In genomic region chr10:113059001-113059780, GRCh38 we compare ENCODE assay signal across 8 cellular contexts.
DNase-seq lines count a peak whose midpoint lies in the region; ATAC-seq, FAIRE-seq and TF ChIP-seq lines count a peak whose summit lies in the region.

No MANE protein-coding gene starts in this region.

- H2AFZ ChIP-seq in HCT116 (ENCODE audit: low read depth, low read length, poor library complexity, severe bottlenecking), result no peak overlapping the region

- POLR2A ChIA-PET in HCT116 (lab: Charles Lee), result interaction anchor here (1.7 kb wide), 1 partner anchor 14 kb away, joined by 4 read pairs; no protein-coding TSS in a partner anchor

- intact Hi-C loops in HCT116 (cut with micrococcal nuclease), result no loop called here
- intact Hi-C loops in spleen (cut with DNase I; ENCODE audit: low total_unique reads), result no loop called here

- CTCF ChIA-PET in HCT116 (lab: Charles Lee), result no interaction called here

- no TSS peak for BruUV-seq in HCT116 (replicated peaks; lab: Mats Ljungman, UMichigan)

- TF ChIP-seq POLR2A in HCT116 (IDR thresholded peaks at IDR 0.05; ENCODE audit: borderline replicate concordance, extremely low read depth, insufficient read depth, insufficient read length), result no peak
- TF ChIP-seq POLR2A in spleen (IDR thresholded peaks at IDR 0.05), result no peak

- DNase-seq in HCT116 (ENCODE audit: low read depth, low spot score) (no peak), cardiac fibroblast (ENCODE audit: low read depth in 2 of 2) (peak; percentile 73 to 89), inferior parietal cortex (ENCODE audit: extremely low spot score) (peak; percentile 72), spleen (no peak), RCC 7860 (ENCODE audit: low spot score) (no peak), SKM-1 (lab: John Stamatoyannopoulos, UW; ENCODE audit: unreplicated experiment) (no peak), glomerular visceral epithelial cell (ENCODE audit: extremely low spot score) (no peak), NCI-H146 treated with DMSO at 0.1 percent for 48 hours (lab: John Stamatoyannopoulos, UW; ENCODE audit: unreplicated experiment) (no peak)

- H3K4me3 ChIP-seq in HCT116 (replicated peaks in 1 of 2; ENCODE audit: low read depth in 1 of 2, low read length in 2 of 2) (no peak overlapping the region), cardiac fibroblast (replicated peaks in 1 of 2; ENCODE audit: low read depth in 2 of 2, low read length in 2 of 2) (peak overlapping the region in 1 of 2 donors; percentile 22), spleen (peak overlapping the region in 2 of 8 donors; percentile 9 to 10)

- H3K27me3 ChIP-seq in HCT116 (ENCODE audit: insufficient read depth, low read length) (no peaks in the 10 kb centered on the region), spleen (replicated peaks in 1 of 7) (no peaks in the 10 kb centered on the region)

- H4K20me1 ChIP-seq in HCT116 (ENCODE audit: insufficient read depth), result peaks cover 29% of the 10 kb centered on the region

- no peak overlapping the region for H3K27ac ChIP-seq in HCT116 (ENCODE audit: low read depth, low read length)
- peak overlapping the region in 6 of 8 donors; percentile 12 to 70 (median 58) for H3K27ac ChIP-seq in spleen

- no peak for ATAC-seq in HCT116

- RAD21 ChIA-PET in HCT116 (lab: Charles Lee; ENCODE audit: low non-redundant PET in 1 of 2, low total read pairs in 2 of 2, uncharacterized antibody in 2 of 2, unreplicated experiment in 2 of 2), result no interaction called here

- H3K79me2 ChIP-seq in HCT116 (ENCODE audit: insufficient read depth, low read length), result peaks cover 100% of the 10 kb centered on the region

- TF ChIP-seq RAD21 in HCT116 (IDR thresholded peaks at IDR 0.05; ENCODE audit: low read depth), result no peak

- no peak overlapping the region for H3K9ac ChIP-seq in HCT116 (ENCODE audit: low read length)

- 55 to 73% (median 67%) methylated on average over 15 of the region's 15 CpGs for WGBS in spleen, 5 donors

- no peak for FAIRE-seq in RCC 7860 (lab: Jason Lieb, UNC)

- peaks cover 68 to 80% of the 10 kb centered on the region in 2 experiments for H3K4me1 ChIP-seq in HCT116 (ENCODE audit: control insufficient read depth in 1 of 2, insufficient read depth in 2 of 2, low read length in 2 of 2)
- H3K4me1 ChIP-seq in spleen, result peaks cover 0 to 53% (median 34%) of the 10 kb centered on the region in 6 donors

- H3K9me3 ChIP-seq in HCT116 (ENCODE audit: control insufficient read depth in 1 of 2, insufficient read depth in 1 of 2, low read depth in 1 of 2, low read length in 2 of 2), result no peaks in the 10 kb centered on the region
- H3K9me3 ChIP-seq in spleen, result no peaks in the 10 kb centered on the region

- no peak for TF ChIP-seq CTCF in HCT116 (IDR thresholded peaks at IDR 0.05 in 2 of 3, conservative IDR thresholded peaks at IDR 0.05 in 1 of 3; ENCODE audit: borderline replicate concordance in 1 of 3, insufficient read depth in 1 of 3, low read depth in 2 of 3, low read length in 2 of 3)
- no peak for TF ChIP-seq CTCF in cardiac fibroblast (IDR thresholded peaks at IDR 0.05; ENCODE audit: low read depth, low read length)
- no peak for TF ChIP-seq CTCF in spleen (IDR thresholded peaks at IDR 0.05 in 8 of 11, conservative IDR thresholded peaks at IDR 0.05 in 3 of 11)

- no peak overlapping the region for H3K4me2 ChIP-seq in HCT116 (ENCODE audit: low read length)

- H3K9me2 ChIP-seq in HCT116 (ENCODE audit: insufficient read depth), result no peaks in the 10 kb centered on the region

- H3K36me3 ChIP-seq in HCT116 (ENCODE audit: control insufficient read depth in 1 of 2, insufficient read depth in 2 of 2, low read length in 2 of 2), result peaks cover 5 to 39% of the 10 kb centered on the region in 2 experiments; a peak in 1 of 4 replicates
- no peaks in the 10 kb centered on the region for H3K36me3 ChIP-seq in spleen

TF ChIP-seq in HCT116, 20 proteins besides CTCF, POLR2A, EP300 and RAD21:
- no peak for TF ChIP-seq CBX3 (IDR thresholded peaks at IDR 0.05; ENCODE audit: low read depth)
- no peak for TF ChIP-seq EZH2phosphoT487 (IDR thresholded peaks at IDR 0.05; ENCODE audit: borderline replicate concordance)
- TF ChIP-seq CEBPB (IDR thresholded peaks at IDR 0.05; ENCODE audit: low read depth), result peak; percentile 23; the same call in 1 of the 2 replicates
- TF ChIP-seq EGR1 (IDR thresholded peaks at IDR 0.05; ENCODE audit: low read depth), result 0 out of 2 replicates have a peak, but pooled peaks have one; percentile 28
- no peak for TF ChIP-seq YY1 (IDR thresholded peaks at IDR 0.05; ENCODE audit: extremely low read depth, insufficient replicate concordance, low read depth, low read length)

Comparison
In these comparisons a context has a peak if more than half of its experiments do, and no peak if none do; other contexts are left out.
1. DNase-seq: peak in cardiac fibroblast (2 of 2) and inferior parietal cortex (single experiment); none in HCT116 (single experiment), spleen (single experiment), RCC 7860 (single experiment), SKM-1 (single experiment), glomerular visceral epithelial cell (single experiment) and NCI-H146 treated with DMSO at 0.1 percent for 48 hours (single experiment).